ENCODE assay signal across 8 cellular contexts in genomic region chr12:65168606-65169310, GRCh38. TPM values are rescaled to one million over a fixed set of nuclear protein-coding genes. Genes with fewer than 3 reads are reported as not detected.
DNase-seq lines count a peak whose midpoint lies in the region; ATAC-seq and TF ChIP-seq lines count a peak whose summit lies in the region.

No MANE protein-coding gene starts in this region.

- peaks cover 48% of the 10 kb centered on the region for H3K79me2 ChIP-seq in DND-41 (ENCODE audit: insufficient read depth, low read length)

- peak overlapping the region; percentile 97 for H3K27ac Mint-ChIP-seq in activated T-helper 17 cell treated with anti-CD3 and anti-CD28 coated beads, Interleukin-2, amount 50 U/mL, for 72 hours
- peak overlapping the region; percentile 97 to 100 (median 98) for H3K27ac Mint-ChIP-seq in immature natural killer cell

- H3K36me3 Mint-ChIP-seq in activated T-helper 17 cell treated with anti-CD3 and anti-CD28 coated beads, Interleukin-2, amount 50 U/mL, for 72 hours (ENCODE audit: low read depth): peaks cover 41% of the 10 kb centered on the region
- H3K36me3 Mint-ChIP-seq in immature natural killer cell: peaks cover 0 to 3% (median 0%) of the 10 kb centered on the region in 3 donors

- H3K4me2 ChIP-seq in DND-41 (ENCODE audit: insufficient read depth, low read length): peak overlapping the region; percentile 78

- peaks cover 11% of the 10 kb centered on the region for H3K4me1 Mint-ChIP-seq in activated T-helper 17 cell treated with anti-CD3 and anti-CD28 coated beads, Interleukin-2, amount 50 U/mL, for 72 hours
- peaks cover 10 to 39% of the 10 kb centered on the region in 2 donors for H3K4me1 Mint-ChIP-seq in immature natural killer cell

- peak overlapping the region; percentile 93 for H2AFZ ChIP-seq in DND-41 (ENCODE audit: low read depth, low read length)

- 6% methylated on average over 9 of the region's 9 CpGs for WGBS in thymus

- no peaks in the 10 kb centered on the region for H3K9me3 Mint-ChIP-seq in activated T-helper 17 cell treated with anti-CD3 and anti-CD28 coated beads, Interleukin-2, amount 50 U/mL, for 72 hours
- no peaks in the 10 kb centered on the region for H3K9me3 Mint-ChIP-seq in immature natural killer cell

- H3K4me1 ChIP-seq in DND-41 (ENCODE audit: insufficient read depth, low read length) (peaks cover 44% of the 10 kb centered on the region), thymus (ENCODE audit: control insufficient read depth, insufficient read depth, low read length) (peaks cover 16% of the 10 kb centered on the region)

- H3K27me3 ChIP-seq in DND-41 (ENCODE audit: insufficient read depth, low read length, poor library complexity) (no peaks in the 10 kb centered on the region), thymus (ENCODE audit: control insufficient read depth, insufficient read depth) (no peaks in the 10 kb centered on the region)

- H3K27me3 Mint-ChIP-seq in activated T-helper 17 cell treated with anti-CD3 and anti-CD28 coated beads, Interleukin-2, amount 50 U/mL, for 72 hours: peaks cover 2% of the 10 kb centered on the region
- H3K27me3 Mint-ChIP-seq in immature natural killer cell (ENCODE audit: low read depth in 3 of 3): peaks cover 9 to 16% (median 12%) of the 10 kb centered on the region in 3 donors

- H3K27ac ChIP-seq in DND-41 (ENCODE audit: low read length) (peak overlapping the region; percentile 85), thymus (ENCODE audit: low read depth) (peak overlapping the region; percentile 76)

- H3K9ac ChIP-seq in DND-41 (ENCODE audit: low read depth, low read length): peak overlapping the region; percentile 90

- H3K9me3 ChIP-seq in DND-41 (ENCODE audit: insufficient read depth, low read length, severe bottlenecking) (no peaks in the 10 kb centered on the region), thymus (ENCODE audit: control insufficient read depth) (no peaks in the 10 kb centered on the region)

- H3K4me3 ChIP-seq in DND-41 (ENCODE audit: low read depth in 1 of 2, low read length in 2 of 2) (peak overlapping the region; percentile 77 to 91; a peak in 3 of 4 replicates), thymus (ENCODE audit: low read length) (peak overlapping the region; percentile 92)

- H3K36me3 ChIP-seq in DND-41 (ENCODE audit: insufficient read depth, low read length) (peaks cover 15% of the 10 kb centered on the region), thymus (ENCODE audit: control insufficient read depth, insufficient read depth) (no peaks in the 10 kb centered on the region)

- no peak overlapping the region for H3K4me3 Mint-ChIP-seq in activated T-helper 17 cell treated with anti-CD3 and anti-CD28 coated beads, Interleukin-2, amount 50 U/mL, for 72 hours
- peak overlapping the region; percentile 92 to 100 (median 99) for H3K4me3 Mint-ChIP-seq in immature natural killer cell

- ATAC-seq in DND-41 (ENCODE audit: insufficient read depth, low read depth) (no peak), HG02970 (IDR thresholded peaks at IDR 0.05; ENCODE audit: low FRiP score, unreplicated experiment) (peak; percentile 6), HG03097 (IDR thresholded peaks at IDR 0.05; ENCODE audit: low FRiP score, unreplicated experiment) (no peak)
- ATAC-seq in activated T-helper 17 cell treated with anti-CD3 and anti-CD28 coated beads, Interleukin-2, amount 50 U/mL, for 72 hours (replicated peaks): no peak

- peaks cover 31% of the 10 kb centered on the region for H4K20me1 ChIP-seq in DND-41 (ENCODE audit: insufficient read depth, low read length)

- DNase-seq in DND-41: no peak
- DNase-seq in immature natural killer cell: no peak
- DNase-seq in cerebellar nuclear complex (lab: John Stamatoyannopoulos, UW): no peak
- no peak for DNase-seq in epidermal melanocyte (ENCODE audit: insufficient read length, low spot score)

- TF ChIP-seq CTCF in DND-41 (IDR thresholded peaks at IDR 0.05; ENCODE audit: borderline replicate concordance, extremely low read depth, low read length, poor library complexity, severe bottlenecking): no peak

RNA-seq across cellular contexts. Expression of gene LEMD3, which starts 0.6 kb away (rescaled TPM):
- 10 to 100 TPM; 18.2 to 21.1 TPM for total RNA-seq in activated T-helper 17 cell treated with anti-CD3 and anti-CD28 coated beads, Interleukin-2, amount 50 U/mL, for 72 hours
- polyA plus RNA-seq in immature natural killer cell (10 to 100 TPM; 19.0 to 44.3 (median 26.8) TPM), thymus (21.4 TPM)

RNA-seq across cellular contexts. Expression of gene WIF1, which starts 47.7 kb away (rescaled TPM):
- total RNA-seq in activated T-helper 17 cell treated with anti-CD3 and anti-CD28 coated beads, Interleukin-2, amount 50 U/mL, for 72 hours: not detected
- polyA plus RNA-seq in immature natural killer cell: not detected
- polyA plus RNA-seq in thymus: 0.23 TPM
